ENCODE assay signal across 23 cellular contexts in genomic region chr14:77275041-77275854, GRCh38. TPM values are rescaled to one million over a fixed set of nuclear protein-coding genes. Genes with fewer than 3 reads are reported as not detected.
DNase-seq lines count a peak whose midpoint lies in the region; ATAC-seq and TF ChIP-seq lines count a peak whose summit lies in the region.
"Had no signal": no experiment of that assay in that cellular context is flagged by ENCODE, and none has a peak within 500 bp of the region (broad histone marks: within the 10 kb centered on the region; RNA-seq: fewer than 3 reads in every experiment).

No MANE protein-coding gene starts in this region.

- H3K9me3 Mint-ChIP-seq in brain, result peaks cover 0 to 4% (median 0%) of the 10 kb centered on the region in 5 experiments
- H3K9me3 Mint-ChIP-seq: activated T-cell treated with anti-CD3 and anti-CD28 coated beads, Interleukin-2, amount 50 U/mL, for 4 hours; stimulated activated memory B cell treated with anti-CD40 and anti-IgM and Interleukin-4, amounts not matched to agents 10 μg/mL and 1 μg/mL and 100 μg/mL, for 72 hours; T-helper 1 cell treated with Interleukin-12 subunit alpha and Interleukin-12 subunit beta and Interleukin-4 antibody, amounts not matched to agents 30 μg/mL and 1 μg/mL, for 36 hours had no signal

- peak overlapping the region in 3 of 5 experiments; percentile 16 to 59 (median 39) for H3K4me3 Mint-ChIP-seq in brain
- H3K4me3 Mint-ChIP-seq: activated T-cell treated with anti-CD3 and anti-CD28 coated beads, Interleukin-2, amount 50 U/mL, for 4 hours; stimulated activated memory B cell treated with anti-CD40 and anti-IgM and Interleukin-4, amounts not matched to agents 10 μg/mL and 1 μg/mL and 100 μg/mL, for 72 hours; T-helper 1 cell treated with Interleukin-12 subunit alpha and Interleukin-12 subunit beta and Interleukin-4 antibody, amounts not matched to agents 30 μg/mL and 1 μg/mL, for 36 hours had no signal

- H3K4me1 Mint-ChIP-seq in brain, result peaks cover 33% of the 10 kb centered on the region

- H3K4me1 ChIP-seq in HEK293 (ENCODE audit: control insufficient read depth, insufficient read depth, low read length), result no peaks in the 10 kb centered on the region
- H3K4me1 ChIP-seq: adrenal gland, breast epithelium, SJCRH30 had no signal

- ATAC-seq in HG03432 (IDR thresholded peaks at IDR 0.05; ENCODE audit: unreplicated experiment), result no peak
- ATAC-seq: activated T-cell treated with anti-CD3 and anti-CD28 coated beads, Interleukin-2, amount 50 U/mL, for 4 hours; stimulated activated memory B cell treated with anti-CD40 and anti-IgM and Interleukin-4, amounts not matched to agents 10 μg/mL and 1 μg/mL and 100 μg/mL, for 72 hours had no signal

- H3K27me3 Mint-ChIP-seq in brain, result peaks cover 40% of the 10 kb centered on the region

- DNase-seq in Ammon's horn (ENCODE audit: low spot score) (peak; percentile 39), iPS-NIHi7 (ENCODE audit: extremely low spot score) (peak; percentile 61), NCI-H345 treated with DMSO at 0.1 percent for 48 hours (lab: John Stamatoyannopoulos, UW; ENCODE audit: unreplicated experiment) (no peak), coronary artery (ENCODE audit: low spot score) (no peak), MV-4-11 (lab: John Stamatoyannopoulos, UW) (no peak)
- DNase-seq: activated CD4-positive, alpha-beta T cell treated with anti-CD3 and anti-CD28 coated beads for 48 hours; activated naive CD4-positive, alpha-beta T cell treated with Interleukin-2 at 50 U/mL for 16 hours; activated T-cell treated with anti-CD3 and anti-CD28 coated beads, Interleukin-2, amount 50 U/mL, for 4 hours; AML-193; DMS79 treated with DMSO at 0.1 percent for 48 hours; mesenchymal stem cell; NCI-H524 treated with DMSO at 0.1 percent for 48 hours; occipital lobe; SJCRH30; stimulated activated CD4-positive, alpha-beta T cell treated with anti-CD3 and anti-CD28 coated beads, Interleukin-4, amount 100 ng/mL, for 1 hour had no signal

- POLR2A ChIA-PET in HEK293 (lab: Yijun Ruan, JAX), result interaction anchor here (0.5 kb wide), 1 partner anchor 46 kb away, joined by 3 read pairs; no protein-coding TSS in a partner anchor

- CTCF ChIA-PET in HEK293 (lab: Yijun Ruan, JAX), result interaction anchor here (0.6 to 0.7 kb wide), 2 partner anchors 177 to 223 kb away, joined by 3 read pairs; partner anchors contain the start of gene ISM2

- H3K36me3 Mint-ChIP-seq in brain, result peaks cover 14% of the 10 kb centered on the region

- peak overlapping the region; percentile 57 to 99 (median 86) for H3K27ac Mint-ChIP-seq in brain
- H3K27ac Mint-ChIP-seq: stimulated activated memory B cell treated with anti-CD40 and anti-IgM and Interleukin-4, amounts not matched to agents 10 μg/mL and 1 μg/mL and 100 μg/mL, for 72 hours; T-helper 1 cell treated with Interleukin-12 subunit alpha and Interleukin-12 subunit beta and Interleukin-4 antibody, amounts not matched to agents 30 μg/mL and 1 μg/mL, for 36 hours had no signal

- TF ChIP-seq CTCF in HEK293 (tag by site-specific recombination; IDR thresholded peaks at IDR 0.05), result no peak
- peak in 1 of 2 experiments; percentile 25 for TF ChIP-seq CTCF in brain (conservative IDR thresholded peaks at IDR 0.05)
- TF ChIP-seq CTCF in coronary artery (IDR thresholded peaks at IDR 0.05), result no peak

- no peak overlapping the region for H3K4me3 ChIP-seq in HEK293 (ENCODE audit: low read depth, low read length)
- no peak overlapping the region for H3K4me3 ChIP-seq in coronary artery
- H3K4me3 ChIP-seq: adrenal gland, breast epithelium, SJCRH30, suprapubic skin had no signal

- no peaks in the 10 kb centered on the region for H3K9me3 ChIP-seq in HEK293 (ENCODE audit: control insufficient read depth, insufficient read depth, low read depth, low read length)
- H3K9me3 ChIP-seq: adrenal gland, SJCRH30, suprapubic skin had no signal

- H3K36me3 ChIP-seq in HEK293 (ENCODE audit: control insufficient read depth in 2 of 2, insufficient read depth in 1 of 2, low read length in 2 of 2), result peaks cover 0 to 35% of the 10 kb centered on the region in 2 experiments; a peak in 1 of 3 replicates
- H3K36me3 ChIP-seq: breast epithelium had no signal

- H3K27ac ChIP-seq in HEK293 (ENCODE audit: extremely low read depth, low read depth, low read length) (no peak overlapping the region), coronary artery (no peak overlapping the region)
- H3K27ac ChIP-seq: breast epithelium, SJCRH30, suprapubic skin had no signal

TF ChIP-seq in HEK293, 187 proteins besides CTCF, POLR2A, EP300 and RAD21:
- TF ChIP-seq ZNF704 (tag by site-specific recombination; IDR thresholded peaks at IDR 0.05) (no peak), ZIC2 (tag by site-specific recombination; IDR thresholded peaks at IDR 0.05) (peak; percentile 64)

RNA-seq across cellular contexts. Expression of gene NGB, which starts 4.2 kb away (rescaled TPM):
- polyA plus RNA-seq in brain (ENCODE audit: insufficient read depth, low read depth, low replicate concordance), result 28.3 TPM

RNA-seq across cellular contexts. Expression of gene POMT2, which starts 45.4 kb away (rescaled TPM):
- polyA plus RNA-seq in brain (ENCODE audit: insufficient read depth, low read depth, low replicate concordance), result 11.1 TPM

RNA-seq across cellular contexts. Expression of gene GSTZ1, which starts 45.6 kb away (rescaled TPM):
- 65.2 TPM for polyA plus RNA-seq in brain (ENCODE audit: insufficient read depth, low read depth, low replicate concordance)

Comparison
In these comparisons a context has a peak if more than half of its experiments do, and no peak if none do; other contexts are left out.
1. DNase-seq: peak in Ammon's horn (single experiment) and iPS-NIHi7 (single experiment); none in NCI-H345 treated with DMSO at 0.1 percent for 48 hours (single experiment), coronary artery (single experiment) and MV-4-11 (single experiment).